ENCODE assay signal across 8 cellular contexts in genomic region chr2:64523667-64524603, GRCh38. TPM values are rescaled to one million over a fixed set of nuclear protein-coding genes. Genes with fewer than 3 reads are reported as not detected.
DNase-seq lines count a peak whose midpoint lies in the region; FAIRE-seq and TF ChIP-seq lines count a peak whose summit lies in the region.

TSS of gene AFTPH (plus strand) at chr2:64524328. CDS start at chr2:64551475, 27,147 bp downstream.

- peak within 1 kb of the TSS; percentile 83 to 85 for H3K4me3 ChIP-seq in neutrophil (ENCODE audit: low read depth in 1 of 2, low read length in 1 of 2)

- H3K4me1 Mint-ChIP-seq in activated naive CD4-positive, alpha-beta T cell treated with anti-CD3 and anti-CD28 coated beads for 36 hours (ENCODE audit: low read depth), result peaks cover 26% of the 10 kb centered on the region

- H3K36me3 Mint-ChIP-seq in activated naive CD4-positive, alpha-beta T cell treated with anti-CD3 and anti-CD28 coated beads for 36 hours (ENCODE audit: low read depth), result peaks cover 1% of the 10 kb centered on the region

- H3K27me3 Mint-ChIP-seq in activated naive CD4-positive, alpha-beta T cell treated with anti-CD3 and anti-CD28 coated beads for 36 hours (ENCODE audit: low read depth), result no peaks in the 10 kb centered on the region

- CTCF ChIA-PET in HEK293T (lab: Yijun Ruan, JAX), result interaction anchor here (1.0 to 1.8 kb wide), 7 partner anchors 10 to 353 kb away, joined by 3 to 5 read pairs (median 4); no protein-coding TSS in a partner anchor
- CTCF ChIA-PET in activated naive CD4-positive, alpha-beta T cell treated with anti-CD3 and anti-CD28 coated beads for 36 hours (lab: Charles Lee), result interaction anchor here (0.6 to 4.1 kb wide), 29 partner anchors 13 to 475 kb away, joined by 3 to 104 read pairs (median 4); no protein-coding TSS in a partner anchor

- peak within 1 kb of the TSS; percentile 100 for H3K27ac Mint-ChIP-seq in activated naive CD4-positive, alpha-beta T cell treated with anti-CD3 and anti-CD28 coated beads for 36 hours

- H3K9me3 ChIP-seq in neutrophil, result no peaks in the 10 kb centered on the region

- DNase-seq in GF-D8 (lab: John Stamatoyannopoulos, UW) (peak; percentile 98), HEK293T (ENCODE audit: extremely low spot score) (peak; percentile 98), NAMALWA (ENCODE audit: low spot score) (peak; percentile 99), SK-N-DZ (ENCODE audit: low spot score) (peak; percentile 98), frontal cortex (ENCODE audit: low spot score in 2 of 2) (peak; percentile 98), substantia nigra (lab: John Stamatoyannopoulos, UW) (peak; percentile 90 to 99 (median 97))
- DNase-seq in activated naive CD4-positive, alpha-beta T cell treated with anti-CD3 and anti-CD28 coated beads for 36 hours, result peak; percentile 99

- peak within 1 kb of the TSS; percentile 99 for H3K27ac ChIP-seq in neutrophil
- H3K27ac ChIP-seq in substantia nigra (ENCODE audit: low read depth, low read length, poor library complexity, severe bottlenecking), result peak within 1 kb of the TSS; percentile 93

- no peak for FAIRE-seq in frontal cortex (lab: Jason Lieb, UNC)

- intact Hi-C loops in activated naive CD4-positive, alpha-beta T cell treated with anti-CD3 and anti-CD28 coated beads for 36 hours (cut with micrococcal nuclease), result loop anchor here (1.0 to 2.0 kb wide), 15 partner anchors 63 to 936 kb away; partner anchors contain the start of genes ACTR2, MDH1, PELI1 and RAB1A

- no peaks in the 10 kb centered on the region for H3K27me3 ChIP-seq in neutrophil

- peak; percentile 47 for TF ChIP-seq CTCF in neutrophil (IDR thresholded peaks at IDR 0.05)

- H3K4me3 Mint-ChIP-seq in activated naive CD4-positive, alpha-beta T cell treated with anti-CD3 and anti-CD28 coated beads for 36 hours, result peak within 1 kb of the TSS; percentile 99

- no peaks in the 10 kb centered on the region for H3K36me3 ChIP-seq in neutrophil

- no peaks in the 10 kb centered on the region for H3K9me3 Mint-ChIP-seq in activated naive CD4-positive, alpha-beta T cell treated with anti-CD3 and anti-CD28 coated beads for 36 hours

- H3K4me1 ChIP-seq in neutrophil (ENCODE audit: control insufficient read depth in 1 of 2, insufficient read depth in 1 of 2, low read depth in 1 of 2, low read length in 1 of 2), result peaks cover 29 to 38% of the 10 kb centered on the region in 2 experiments

- POLR2A ChIA-PET in HEK293T (lab: Yijun Ruan, JAX), result interaction anchor here (0.6 to 2.6 kb wide), 8 partner anchors 10 to 343 kb away, joined by 3 to 9 read pairs (median 3); no protein-coding TSS in a partner anchor

TF ChIP-seq in HEK293T, 16 proteins besides CTCF, POLR2A, EP300 and RAD21:
- TF ChIP-seq TARDBP (IDR thresholded peaks at IDR 0.05) (no peak), ELF4 (IDR thresholded peaks at IDR 0.05) (peak; percentile 24; the same call in 1 of the 2 replicates), L3MBTL2 (conservative IDR thresholded peaks at IDR 0.05) (peak; percentile 53)

RNA-seq across cellular contexts. Expression of gene AFTPH, which starts in this region (rescaled TPM):
- 18.4 and 20.4 TPM in 2 replicates for polyA plus RNA-seq in SK-N-DZ (2014; cell fraction: cytosol; rRNA removed)
- 17.1 and 19.9 TPM in 2 replicates for polyA plus RNA-seq in SK-N-DZ (2014; cell fraction: nucleus; rRNA removed)
- 10 to 100 TPM; 25.3 to 27.3 TPM for total RNA-seq in activated naive CD4-positive, alpha-beta T cell treated with anti-CD3 and anti-CD28 coated beads for 36 hours
- 109 TPM for total RNA-seq in frontal cortex

Comparison
In these comparisons a context has a peak if more than half of its experiments do, and no peak if none do; other contexts are left out.
1. Peak in every context shown above with its lines: DNase-seq, H3K4me3 ChIP-seq and H3K27ac ChIP-seq.